Comparison of ENCODE assay signal across 8 cellular contexts in the genomic region with DNA sequence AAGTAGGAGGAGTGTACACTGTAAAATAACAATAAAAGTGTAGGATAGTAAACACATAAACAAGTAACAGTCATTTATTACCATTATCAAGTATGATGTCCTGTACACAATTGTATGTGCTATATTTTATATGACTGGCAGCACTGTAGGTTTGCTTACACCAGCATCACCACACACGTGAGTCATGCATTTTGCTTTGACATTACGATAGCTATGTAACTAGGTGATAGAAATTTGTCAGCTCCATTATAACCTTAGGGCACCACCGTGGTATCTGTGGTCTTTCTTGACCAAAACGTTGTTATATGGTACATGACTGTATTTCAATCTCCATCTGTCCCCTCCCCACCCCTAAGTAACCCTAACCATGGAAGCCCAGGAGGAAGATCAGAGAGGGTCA. TPM values are rescaled to one million over a fixed set of nuclear protein-coding genes. Genes with fewer than 3 reads are reported as not detected.
DNase-seq lines count a peak whose midpoint lies in the region; ATAC-seq and TF ChIP-seq lines count a peak whose summit lies in the region.

No MANE protein-coding gene starts in this region.

- H3K4me1 Mint-ChIP-seq in activated T-helper 2 cell treated with anti-CD3 and anti-CD28 coated beads, Interferon-gamma antibody, Interleukin-2, Interleukin-4, amounts not matched to agents 10 μg/mL and 5 μg/mL and 100 μg/mL, durations not matched to agents 14 hours and 24 hours and 36 hours (ENCODE audit: low read depth), result peaks cover 8% of the 10 kb centered on the region

- H3K27ac ChIP-seq in iPS-20b (ENCODE audit: low read length), result no peak overlapping the region
- peak overlapping the region in 2 of 3 donors; percentile 66 to 81 for H3K27ac ChIP-seq in thyroid gland

- H3K27ac Mint-ChIP-seq in activated T-helper 2 cell treated with anti-CD3 and anti-CD28 coated beads, Interferon-gamma antibody, Interleukin-2, Interleukin-4, amounts not matched to agents 10 μg/mL and 5 μg/mL and 100 μg/mL, durations not matched to agents 14 hours and 24 hours and 36 hours, result peak overlapping the region; percentile 59

- no peaks in the 10 kb centered on the region for H3K9me3 ChIP-seq in iPS-20b (ENCODE audit: insufficient read depth, low read depth, low read length)
- H3K9me3 ChIP-seq in thyroid gland, result no peaks in the 10 kb centered on the region

- peak; percentile 10 for DNase-seq in activated naive CD4-positive, alpha-beta T cell treated with Interleukin-2 at 50 U/mL for 16 hours
- DNase-seq in activated naive CD4-positive, alpha-beta T cell (lab: John Stamatoyannopoulos, UW), result no peak
- DNase-seq in activated T-helper 2 cell treated with anti-CD3 and anti-CD28 coated beads, Interferon-gamma antibody, Interleukin-2, Interleukin-4, amounts not matched to agents 10 μg/mL and 5 μg/mL and 100 μg/mL, durations not matched to agents 14 hours and 24 hours and 36 hours (ENCODE audit: low spot score), result no peak
- DNase-seq in thyroid gland, result no peak
- DNase-seq in hypothalamus (lab: John Stamatoyannopoulos, UW), result no peak

- no peaks in the 10 kb centered on the region for H3K36me3 Mint-ChIP-seq in activated T-helper 2 cell treated with anti-CD3 and anti-CD28 coated beads, Interferon-gamma antibody, Interleukin-2, Interleukin-4, amounts not matched to agents 10 μg/mL and 5 μg/mL and 100 μg/mL, durations not matched to agents 14 hours and 24 hours and 36 hours (ENCODE audit: low read depth)

- ATAC-seq in HG02884 (IDR thresholded peaks at IDR 0.05; ENCODE audit: unreplicated experiment) (no peak), GM19035 (IDR thresholded peaks at IDR 0.05; ENCODE audit: unreplicated experiment) (no peak)

- peak overlapping the region; percentile 86 for H3K4me3 Mint-ChIP-seq in activated T-helper 2 cell treated with anti-CD3 and anti-CD28 coated beads, Interferon-gamma antibody, Interleukin-2, Interleukin-4, amounts not matched to agents 10 μg/mL and 5 μg/mL and 100 μg/mL, durations not matched to agents 14 hours and 24 hours and 36 hours (ENCODE audit: low read depth)

- H3K9ac ChIP-seq in iPS-20b (ENCODE audit: low read depth, low read length), result no peak overlapping the region; the same call in 1 of the 2 replicates

- H3K27me3 ChIP-seq in iPS-20b (ENCODE audit: insufficient read depth, low read length), result peaks cover 18% of the 10 kb centered on the region
- H3K27me3 ChIP-seq in thyroid gland, result no peaks in the 10 kb centered on the region

- intact Hi-C loops in activated T-helper 2 cell treated with anti-CD3 and anti-CD28 coated beads, Interferon-gamma antibody, Interleukin-2, Interleukin-4, amounts not matched to agents 10 μg/mL and 5 μg/mL and 100 μg/mL, durations not matched to agents 14 hours and 24 hours and 36 hours (cut with micrococcal nuclease), result loop anchor here (5.0 kb wide), 1 partner anchor 36 kb away; a partner anchor contains a TSS
- intact Hi-C loops in thyroid gland (cut with DNase I), result no loop called here

- no peaks in the 10 kb centered on the region for H3K9me3 Mint-ChIP-seq in activated T-helper 2 cell treated with anti-CD3 and anti-CD28 coated beads, Interferon-gamma antibody, Interleukin-2, Interleukin-4, amounts not matched to agents 10 μg/mL and 5 μg/mL and 100 μg/mL, durations not matched to agents 14 hours and 24 hours and 36 hours

- peaks cover 2% of the 10 kb centered on the region for H3K27me3 Mint-ChIP-seq in activated T-helper 2 cell treated with anti-CD3 and anti-CD28 coated beads, Interferon-gamma antibody, Interleukin-2, Interleukin-4, amounts not matched to agents 10 μg/mL and 5 μg/mL and 100 μg/mL, durations not matched to agents 14 hours and 24 hours and 36 hours (ENCODE audit: low read depth)

- 72% methylated on average over 4 of the region's 4 CpGs for WGBS in thyroid gland, 2 donors

- H3K4me3 ChIP-seq in iPS-20b (ENCODE audit: low read length) (peak overlapping the region; percentile 85), thyroid gland (replicated peaks in 1 of 3) (no peak overlapping the region)

- no peak for TF ChIP-seq CTCF in thyroid gland (IDR thresholded peaks at IDR 0.05)

- peaks cover 4% of the 10 kb centered on the region; the same call in 1 of the 2 replicates for H3K4me1 ChIP-seq in iPS-20b (ENCODE audit: insufficient read depth, low read length)
- H3K4me1 ChIP-seq in thyroid gland, result peaks cover 4 to 21% of the 10 kb centered on the region in 2 donors

- H3K36me3 ChIP-seq in iPS-20b (ENCODE audit: insufficient read depth, low read depth, low read length) (no peaks in the 10 kb centered on the region; the same call in 1 of the 2 replicates), thyroid gland (no peaks in the 10 kb centered on the region)

- TF ChIP-seq POLR2A in thyroid gland (IDR thresholded peaks at IDR 0.05), result no peak

RNA-seq across cellular contexts. Expression of a gene that starts 1.1 kb away (rescaled TPM):
- 4.7 and 6.1 TPM in 2 replicates for total RNA-seq in activated T-helper 2 cell treated with anti-CD3 and anti-CD28 coated beads, Interferon-gamma antibody, Interleukin-2, Interleukin-4, amounts not matched to agents 10 μg/mL and 5 μg/mL and 100 μg/mL, durations not matched to agents 14 hours and 24 hours and 36 hours
- total RNA-seq in thyroid gland, result 10 to 100 TPM; 30.9 to 50.0 (median 37.9) TPM

RNA-seq across cellular contexts. Expression of a gene that starts 37.0 kb away (rescaled TPM):
- total RNA-seq in activated T-helper 2 cell treated with anti-CD3 and anti-CD28 coated beads, Interferon-gamma antibody, Interleukin-2, Interleukin-4, amounts not matched to agents 10 μg/mL and 5 μg/mL and 100 μg/mL, durations not matched to agents 14 hours and 24 hours and 36 hours, result 121 and 123 TPM in 2 replicates
- total RNA-seq in thyroid gland, result 100 to 1,000 TPM; 137 to 356 (median 153) TPM

RNA-seq across cellular contexts. Expression of a gene that starts 51.0 kb away (rescaled TPM):
- total RNA-seq in activated T-helper 2 cell treated with anti-CD3 and anti-CD28 coated beads, Interferon-gamma antibody, Interleukin-2, Interleukin-4, amounts not matched to agents 10 μg/mL and 5 μg/mL and 100 μg/mL, durations not matched to agents 14 hours and 24 hours and 36 hours, result 1.4 and 1.7 TPM in 2 replicates
- total RNA-seq in thyroid gland, result 1 to 10 TPM; 3.6 to 8.7 (median 4.4) TPM
